17 cellular contexts compared by ENCODE assay signal in genomic region chr15:81270188-81270587, GRCh38. TPM values are rescaled to one million over a fixed set of nuclear protein-coding genes. Genes with fewer than 3 reads are reported as not detected.
DNase-seq lines count a peak whose midpoint lies in the region; ATAC-seq and TF ChIP-seq lines count a peak whose summit lies in the region.
"Had no signal": no experiment of that assay in that cellular context is flagged by ENCODE, and none has a peak within 500 bp of the region (broad histone marks: within the 10 kb centered on the region; RNA-seq: fewer than 3 reads in every experiment).

No MANE protein-coding gene starts in this region.

- CTCF ChIA-PET in activated CD4-positive, alpha-beta T cell treated with anti-CD3 and anti-CD28 coated beads for 36 hours (lab: Charles Lee): interaction anchor here (0.5 kb wide), 1 partner anchor 315 kb away, joined by 4 read pairs; no protein-coding TSS in a partner anchor
- CTCF ChIA-PET in activated CD8-positive, alpha-beta T cell treated with anti-CD3 and anti-CD28 coated beads, Interleukin-2, amount 10 ng/mL, durations not matched to agents 7 days and 5 days (lab: Charles Lee): interaction anchor here (1.4 to 11.4 kb wide), 6 partner anchors 16 to 131 kb away, joined by 4 to 430 read pairs (median 46); no protein-coding TSS in a partner anchor
- CTCF ChIA-PET in WTC11 (lab: Charles Lee): interaction anchor here (1.5 to 2.2 kb wide), 2 partner anchors 140 to 164 kb away, joined by 5 to 7 read pairs; no protein-coding TSS in a partner anchor

- peaks cover 2% of the 10 kb centered on the region for H3K36me3 Mint-ChIP-seq in activated CD4-positive, alpha-beta T cell treated with anti-CD3 and anti-CD28 coated beads, Interleukin-2, amount 10 ng/mL, durations not matched to agents 24 days and 14 days (ENCODE audit: low read depth)
- no peaks in the 10 kb centered on the region for H3K36me3 Mint-ChIP-seq in activated CD4-positive, alpha-beta T cell treated with anti-CD3 and anti-CD28 coated beads for 36 hours (ENCODE audit: low read depth)
- H3K36me3 Mint-ChIP-seq in activated naive CD8-positive, alpha-beta T cell treated with anti-CD3 and anti-CD28 coated beads, Interleukin-2, amount 50 U/mL, for 24 hours (ENCODE audit: low read depth): no peaks in the 10 kb centered on the region
- H3K36me3 Mint-ChIP-seq in activated naive CD8-positive, alpha-beta T cell treated with anti-CD3 and anti-CD28 coated beads for 36 hours: no peaks in the 10 kb centered on the region
- H3K36me3 Mint-ChIP-seq in activated CD8-positive, alpha-beta T cell treated with anti-CD3 and anti-CD28 coated beads, Interleukin-2, amount 10 ng/mL, durations not matched to agents 7 days and 5 days (ENCODE audit: low read depth): no peaks in the 10 kb centered on the region
- H3K36me3 Mint-ChIP-seq in WTC11: no peaks in the 10 kb centered on the region

- H3K4me1 Mint-ChIP-seq in activated CD4-positive, alpha-beta T cell treated with anti-CD3 and anti-CD28 coated beads, Interleukin-2, amount 10 ng/mL, durations not matched to agents 24 days and 14 days: peaks cover 33% of the 10 kb centered on the region
- H3K4me1 Mint-ChIP-seq in activated CD4-positive, alpha-beta T cell treated with anti-CD3 and anti-CD28 coated beads for 36 hours: peaks cover 42% of the 10 kb centered on the region
- H3K4me1 Mint-ChIP-seq in activated naive CD8-positive, alpha-beta T cell treated with anti-CD3 and anti-CD28 coated beads, Interleukin-2, amount 50 U/mL, for 24 hours: peaks cover 57% of the 10 kb centered on the region
- H3K4me1 Mint-ChIP-seq in activated naive CD8-positive, alpha-beta T cell treated with anti-CD3 and anti-CD28 coated beads for 36 hours: peaks cover 37% of the 10 kb centered on the region
- H3K4me1 Mint-ChIP-seq in activated CD8-positive, alpha-beta T cell treated with anti-CD3 and anti-CD28 coated beads, Interleukin-2, amount 10 ng/mL, durations not matched to agents 7 days and 5 days (ENCODE audit: low read depth): peaks cover 63% of the 10 kb centered on the region
- peaks cover 21% of the 10 kb centered on the region for H3K4me1 Mint-ChIP-seq in WTC11

- DNase-seq in activated CD4-positive, alpha-beta T cell treated with anti-CD3 and anti-CD28 coated beads, Interleukin-2, amount 10 ng/mL, durations not matched to agents 24 days and 14 days: peak; percentile 45
- DNase-seq in activated CD4-positive, alpha-beta T cell treated with anti-CD3 and anti-CD28 coated beads for 36 hours: no peak
- no peak for DNase-seq in activated naive CD8-positive, alpha-beta T cell treated with anti-CD3 and anti-CD28 coated beads, Interleukin-2, amount 50 U/mL, for 24 hours
- DNase-seq in activated naive CD8-positive, alpha-beta T cell treated with anti-CD3 and anti-CD28 coated beads for 36 hours: no peak
- peak; percentile 15 for DNase-seq in activated CD8-positive, alpha-beta T cell treated with anti-CD3 and anti-CD28 coated beads, Interleukin-2, amount 10 ng/mL, durations not matched to agents 7 days and 5 days
- peak; percentile 17 for DNase-seq in stimulated activated CD8-positive, alpha-beta memory T cell treated with anti-CD3 and anti-CD28 coated beads, Interleukin-4, amount 100 ng/mL, for 48 hours
- DNase-seq in hippocampal formation (lab: John Stamatoyannopoulos, UW): no peak
- DNase-seq in WTC11 (ENCODE audit: low spot score): no peak
- DNase-seq: CD4-positive, alpha-beta T cell; CD8-positive, alpha-beta memory T cell; DMS 273 treated with DMSO at 0.1 percent for 48 hours; DMS79; GDM1; GOT3 had no signal

- no peak overlapping the region for H3K4me3 Mint-ChIP-seq in activated CD4-positive, alpha-beta T cell treated with anti-CD3 and anti-CD28 coated beads, Interleukin-2, amount 10 ng/mL, durations not matched to agents 24 days and 14 days
- H3K4me3 Mint-ChIP-seq in activated CD4-positive, alpha-beta T cell treated with anti-CD3 and anti-CD28 coated beads for 36 hours: no peak overlapping the region
- H3K4me3 Mint-ChIP-seq in activated naive CD8-positive, alpha-beta T cell treated with anti-CD3 and anti-CD28 coated beads, Interleukin-2, amount 50 U/mL, for 24 hours: no peak overlapping the region
- H3K4me3 Mint-ChIP-seq in activated naive CD8-positive, alpha-beta T cell treated with anti-CD3 and anti-CD28 coated beads for 36 hours: no peak overlapping the region
- H3K4me3 Mint-ChIP-seq in activated CD8-positive, alpha-beta T cell treated with anti-CD3 and anti-CD28 coated beads, Interleukin-2, amount 10 ng/mL, durations not matched to agents 7 days and 5 days: no peak overlapping the region
- no peak overlapping the region for H3K4me3 Mint-ChIP-seq in WTC11
- H3K4me3 Mint-ChIP-seq: B cell; CD4-positive, alpha-beta T cell; CD8-positive, alpha-beta memory T cell; HFFc6 had no signal

- H3K27me3 Mint-ChIP-seq in activated CD4-positive, alpha-beta T cell treated with anti-CD3 and anti-CD28 coated beads, Interleukin-2, amount 10 ng/mL, durations not matched to agents 24 days and 14 days: no peaks in the 10 kb centered on the region
- no peaks in the 10 kb centered on the region for H3K27me3 Mint-ChIP-seq in activated CD4-positive, alpha-beta T cell treated with anti-CD3 and anti-CD28 coated beads for 36 hours
- H3K27me3 Mint-ChIP-seq in activated naive CD8-positive, alpha-beta T cell treated with anti-CD3 and anti-CD28 coated beads, Interleukin-2, amount 50 U/mL, for 24 hours: peaks cover under 1% of the 10 kb centered on the region
- H3K27me3 Mint-ChIP-seq in activated naive CD8-positive, alpha-beta T cell treated with anti-CD3 and anti-CD28 coated beads for 36 hours: no peaks in the 10 kb centered on the region
- no peaks in the 10 kb centered on the region for H3K27me3 Mint-ChIP-seq in activated CD8-positive, alpha-beta T cell treated with anti-CD3 and anti-CD28 coated beads, Interleukin-2, amount 10 ng/mL, durations not matched to agents 7 days and 5 days (ENCODE audit: low read depth)
- no peaks in the 10 kb centered on the region; the same call in 1 of the 2 replicates for H3K27me3 Mint-ChIP-seq in WTC11 (ENCODE audit: low read depth)
- H3K27me3 Mint-ChIP-seq: B cell; CD4-positive, alpha-beta T cell had no signal

- POLR2A ChIA-PET in activated CD4-positive, alpha-beta T cell treated with anti-CD3 and anti-CD28 coated beads for 36 hours (lab: Charles Lee): no interaction called here
- POLR2A ChIA-PET in activated CD8-positive, alpha-beta T cell treated with anti-CD3 and anti-CD28 coated beads, Interleukin-2, amount 10 ng/mL, durations not matched to agents 7 days and 5 days (lab: Charles Lee): no interaction called here
- POLR2A ChIA-PET in WTC11 (lab: Charles Lee): no interaction called here

- no peak overlapping the region for H3K27ac Mint-ChIP-seq in activated CD4-positive, alpha-beta T cell treated with anti-CD3 and anti-CD28 coated beads, Interleukin-2, amount 10 ng/mL, durations not matched to agents 24 days and 14 days
- no peak overlapping the region for H3K27ac Mint-ChIP-seq in activated CD4-positive, alpha-beta T cell treated with anti-CD3 and anti-CD28 coated beads for 36 hours
- H3K27ac Mint-ChIP-seq in activated naive CD8-positive, alpha-beta T cell treated with anti-CD3 and anti-CD28 coated beads, Interleukin-2, amount 50 U/mL, for 24 hours: peak overlapping the region; percentile 73
- H3K27ac Mint-ChIP-seq in activated naive CD8-positive, alpha-beta T cell treated with anti-CD3 and anti-CD28 coated beads for 36 hours: no peak overlapping the region
- no peak overlapping the region for H3K27ac Mint-ChIP-seq in activated CD8-positive, alpha-beta T cell treated with anti-CD3 and anti-CD28 coated beads, Interleukin-2, amount 10 ng/mL, durations not matched to agents 7 days and 5 days
- H3K27ac Mint-ChIP-seq in WTC11: no peak overlapping the region
- H3K27ac Mint-ChIP-seq: B cell, HFFc6 had no signal

- intact Hi-C loops in activated CD4-positive, alpha-beta T cell treated with anti-CD3 and anti-CD28 coated beads, Interleukin-2, amount 10 ng/mL, durations not matched to agents 24 days and 14 days (cut with micrococcal nuclease): loop anchor here (10.0 kb wide), 1 partner anchor 215 kb away; no protein-coding TSS in a partner anchor
- intact Hi-C loops in activated CD4-positive, alpha-beta T cell treated with anti-CD3 and anti-CD28 coated beads for 36 hours (cut with DNase I, micrococcal nuclease): no loop called here

- no peak for ATAC-seq in activated CD4-positive, alpha-beta T cell treated with anti-CD3 and anti-CD28 coated beads for 36 hours
- ATAC-seq in activated naive CD8-positive, alpha-beta T cell treated with anti-CD3 and anti-CD28 coated beads, Interleukin-2, amount 50 U/mL, for 24 hours: no peak
- ATAC-seq in activated CD8-positive, alpha-beta T cell treated with anti-CD3 and anti-CD28 coated beads, Interleukin-2, amount 10 ng/mL, durations not matched to agents 7 days and 5 days: no peak
- ATAC-seq in WTC11: no peak
- ATAC-seq: GM12878 had no signal

- no peaks in the 10 kb centered on the region for H3K9me3 Mint-ChIP-seq in activated CD4-positive, alpha-beta T cell treated with anti-CD3 and anti-CD28 coated beads, Interleukin-2, amount 10 ng/mL, durations not matched to agents 24 days and 14 days
- no peaks in the 10 kb centered on the region for H3K9me3 Mint-ChIP-seq in activated CD4-positive, alpha-beta T cell treated with anti-CD3 and anti-CD28 coated beads for 36 hours (ENCODE audit: low read depth)
- H3K9me3 Mint-ChIP-seq in activated naive CD8-positive, alpha-beta T cell treated with anti-CD3 and anti-CD28 coated beads, Interleukin-2, amount 50 U/mL, for 24 hours: no peaks in the 10 kb centered on the region
- no peaks in the 10 kb centered on the region for H3K9me3 Mint-ChIP-seq in activated naive CD8-positive, alpha-beta T cell treated with anti-CD3 and anti-CD28 coated beads for 36 hours
- H3K9me3 Mint-ChIP-seq in activated CD8-positive, alpha-beta T cell treated with anti-CD3 and anti-CD28 coated beads, Interleukin-2, amount 10 ng/mL, durations not matched to agents 7 days and 5 days (ENCODE audit: insufficient read depth): no peaks in the 10 kb centered on the region
- no peaks in the 10 kb centered on the region for H3K9me3 Mint-ChIP-seq in WTC11
- H3K9me3 Mint-ChIP-seq: CD4-positive, alpha-beta T cell; CD8-positive, alpha-beta memory T cell; HFFc6 had no signal

- no peak for TF ChIP-seq CTCF in WTC11 (IDR thresholded peaks at IDR 0.05)

TF ChIP-seq in WTC11, 78 proteins besides CTCF, POLR2A, EP300 and RAD21 (continues in another document):
- no peak for TF ChIP-seq IRF2 (CRISPR knock-in tag; IDR thresholded peaks at IDR 0.05; ENCODE audit: borderline replicate concordance, low read depth)
- TF ChIP-seq ZNF138 (CRISPR knock-in tag; conservative IDR thresholded peaks at IDR 0.05): no peak
- TF ChIP-seq ZNF416 (CRISPR knock-in tag; IDR thresholded peaks at IDR 0.05): no peak
- no peak for TF ChIP-seq OVOL2 (CRISPR knock-in tag; IDR thresholded peaks at IDR 0.05; ENCODE audit: borderline replicate concordance)

RNA-seq across cellular contexts. Expression of gene STARD5, which starts 53.8 kb away (rescaled TPM):
- total RNA-seq in activated CD4-positive, alpha-beta T cell treated with anti-CD3 and anti-CD28 coated beads, Interleukin-2, amount 10 ng/mL, durations not matched to agents 24 days and 14 days: 4.6 and 5.8 TPM in 2 replicates
- 1 to 10 TPM; 8.9 to 9.2 TPM for total RNA-seq in activated CD4-positive, alpha-beta T cell treated with anti-CD3 and anti-CD28 coated beads for 36 hours
- 1 to 10 TPM; 6.2 to 7.7 TPM for total RNA-seq in activated naive CD8-positive, alpha-beta T cell treated with anti-CD3 and anti-CD28 coated beads for 36 hours
- total RNA-seq in activated CD8-positive, alpha-beta T cell treated with anti-CD3 and anti-CD28 coated beads, Interleukin-2, amount 10 ng/mL, durations not matched to agents 7 days and 5 days: 1 to 10 TPM; 4.9 to 5.3 TPM
- 6.3 to 7.2 TPM (median 6.8 TPM) in 3 replicates for total RNA-seq in WTC11 (2021)

Comparison
In these comparisons a context has a peak if more than half of its experiments do, and no peak if none do; other contexts are left out.
1. DNase-seq: peak in activated CD4-positive, alpha-beta T cell treated with anti-CD3 and anti-CD28 coated beads, Interleukin-2, amount 10 ng/mL, durations not matched to agents 24 days and 14 days (single experiment), activated CD8-positive, alpha-beta T cell treated with anti-CD3 and anti-CD28 coated beads, Interleukin-2, amount 10 ng/mL, durations not matched to agents 7 days and 5 days (single experiment) and stimulated activated CD8-positive, alpha-beta memory T cell treated with anti-CD3 and anti-CD28 coated beads, Interleukin-4, amount 100 ng/mL, for 48 hours (single experiment); none in activated CD4-positive, alpha-beta T cell treated with anti-CD3 and anti-CD28 coated beads for 36 hours (single experiment), activated naive CD8-positive, alpha-beta T cell treated with anti-CD3 and anti-CD28 coated beads, Interleukin-2, amount 50 U/mL, for 24 hours (single experiment), activated naive CD8-positive, alpha-beta T cell treated with anti-CD3 and anti-CD28 coated beads for 36 hours (single experiment), hippocampal formation (0 of 2) and WTC11 (single experiment).